ENCODE assay signal across 8 cellular contexts in the genomic region with DNA sequence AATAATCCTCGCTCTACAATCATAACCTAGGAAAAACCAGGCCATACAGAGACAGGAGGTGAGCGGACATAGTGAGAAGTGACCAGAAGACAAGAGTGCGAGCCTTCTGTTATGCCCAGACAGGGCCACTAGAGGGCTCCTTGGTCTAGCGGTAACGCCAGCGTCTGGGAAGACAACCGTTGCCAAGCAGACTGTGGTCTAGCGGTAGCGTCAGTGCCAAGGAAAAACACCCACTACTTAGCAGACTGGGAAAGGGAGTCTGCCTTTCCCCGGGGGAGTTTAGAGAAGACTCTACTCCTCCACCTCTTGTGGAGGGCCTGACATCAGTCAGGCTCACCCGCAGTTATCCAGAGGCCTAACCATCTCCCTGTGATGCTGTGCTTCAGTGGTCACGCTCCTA. TPM values are rescaled to one million over a fixed set of nuclear protein-coding genes. Genes with fewer than 3 reads are reported as not detected.
DNase-seq lines count a peak whose midpoint lies in the region; TF ChIP-seq lines count a peak whose summit lies in the region.
"Not testable (repeated sequence)": the region's sequence is repeated elsewhere in the genome, so short reads cannot be mapped to it uniquely, and the experiment has no call there.

No MANE protein-coding gene starts in this region.

- H3K36me3 ChIP-seq in DOHH2 (ENCODE audit: control insufficient read depth, low read length); Loucy (ENCODE audit: insufficient read depth, low read length); SJSA1; prostate gland; suprapubic skin: not testable (repeated sequence)

- H3K4me3 ChIP-seq in DOHH2 (ENCODE audit: low read length); Loucy (ENCODE audit: low read length, poor library complexity, severe bottlenecking); SJSA1; coronary artery; prostate gland; suprapubic skin: not testable (repeated sequence)

- not testable (repeated sequence) for H3K4me1 ChIP-seq in DOHH2 (ENCODE audit: control insufficient read depth, low read length); Loucy (ENCODE audit: insufficient read depth, low read length, poor library complexity, severe bottlenecking); SJSA1 (replicated peaks); prostate gland (replicated peaks); suprapubic skin

- H3K9me3 ChIP-seq in DOHH2 (ENCODE audit: control insufficient read depth, insufficient read depth, low read length); Loucy (ENCODE audit: insufficient read depth, low read depth, low read length); SJSA1 (replicated peaks); prostate gland; suprapubic skin: not testable (repeated sequence)

- not testable (repeated sequence) for H3K27me3 ChIP-seq in DOHH2 (ENCODE audit: control insufficient read depth, low read length); Loucy (ENCODE audit: insufficient read depth, low read length, poor library complexity, severe bottlenecking); SJSA1 (replicated peaks); prostate gland (replicated peaks; ENCODE audit: insufficient read depth); suprapubic skin

- H4K20me1 ChIP-seq in DOHH2 (ENCODE audit: control insufficient read depth, insufficient read depth, low read depth, low read length); Loucy (ENCODE audit: insufficient read depth, low read length, poor library complexity, severe bottlenecking): not testable (repeated sequence)

- DNase-seq in SJSA1 (ENCODE audit: low read depth in 1 of 2, low spot score in 2 of 2) (peak; percentile 23 to 70), activated T-cell treated with anti-CD3 and anti-CD28 coated beads for 1 hour (ENCODE audit: low read depth) (peak; percentile 22), inferior parietal cortex (ENCODE audit: extremely low spot score) (peak; percentile 7), prostate gland (ENCODE audit: low spot score) (peak; percentile 32), suprapubic skin (ENCODE audit: low spot score in 2 of 2) (peak in 1 of 2 donors; percentile 75)
- not testable (repeated sequence) for DNase-seq in coronary artery (ENCODE audit: low spot score)

- H3K79me2 ChIP-seq in DOHH2 (ENCODE audit: control insufficient read depth, low read length); Loucy (ENCODE audit: insufficient read depth, low read length): not testable (repeated sequence)

- intact Hi-C loops in prostate gland (cut with DNase I): not testable (repeated sequence)

- not testable (repeated sequence) for H3K9me2 ChIP-seq in DOHH2 (replicated peaks; ENCODE audit: control insufficient read depth, low read length); Loucy (replicated peaks; ENCODE audit: low read depth, low read length)

- H3F3A ChIP-seq in DOHH2 (ENCODE audit: control insufficient read depth, insufficient read depth); Loucy (ENCODE audit: low read depth): not testable (repeated sequence)

- not testable (repeated sequence) for TF ChIP-seq POLR2A in prostate gland (IDR thresholded peaks at IDR 0.05); suprapubic skin (IDR thresholded peaks at IDR 0.05)

- H3K4me2 ChIP-seq in DOHH2 (ENCODE audit: low read length): 0 out of 2 replicates have a peak overlapping the region, but pooled peaks have one; percentile 15
- not testable (repeated sequence) for H3K4me2 ChIP-seq in Loucy (ENCODE audit: low read depth, low read length, poor library complexity, severe bottlenecking)

- not testable (repeated sequence) for H2AFZ ChIP-seq in Loucy (ENCODE audit: low read length)

- H3K9ac ChIP-seq in Loucy (ENCODE audit: low read depth, low read length, poor library complexity, severe bottlenecking): not testable (repeated sequence)

- not testable (repeated sequence) for TF ChIP-seq EP300 in suprapubic skin (IDR thresholded peaks at IDR 0.05)

- 37% methylated on average over 12 of the region's 12 CpGs for WGBS in prostate gland
- WGBS in suprapubic skin: 64% methylated on average over 6 of the region's 12 CpGs

- TF ChIP-seq CTCF in DOHH2 (IDR thresholded peaks at IDR 0.05; ENCODE audit: low read depth, low read length, poor library complexity, severe bottlenecking) (peak; percentile 53), Loucy (conservative IDR thresholded peaks at IDR 0.05; ENCODE audit: low read length) (0 out of 2 replicates have a peak, but pooled peaks have one; percentile 19), coronary artery (IDR thresholded peaks at IDR 0.05) (peak; percentile 30), prostate gland (IDR thresholded peaks at IDR 0.05) (peak in 2 of 4 experiments; percentile 33 to 55), suprapubic skin (IDR thresholded peaks at IDR 0.05) (peak; percentile 42 to 63)

- H3K27ac ChIP-seq in DOHH2 (ENCODE audit: low read depth, low read length); SJSA1; coronary artery; prostate gland; suprapubic skin: not testable (repeated sequence)

RNA-seq across cellular contexts. Expression of a gene that starts 58.6 kb away (rescaled TPM):
- total RNA-seq in SJSA1 (2014; rRNA removed; shearing (Covaris generic)): not detected in 2 replicates
- total RNA-seq in prostate gland: 1 to 10 TPM in 1 of 2 donors, under 1 TPM in 1; 0.59 to 4.3 TPM
- total RNA-seq in suprapubic skin: 1 to 10 TPM in 1 of 4 donors, under 1 TPM in 2, not detected in 1; 0.23 to 1.4 (median 0.34) TPM
